In the genomic region with DNA sequence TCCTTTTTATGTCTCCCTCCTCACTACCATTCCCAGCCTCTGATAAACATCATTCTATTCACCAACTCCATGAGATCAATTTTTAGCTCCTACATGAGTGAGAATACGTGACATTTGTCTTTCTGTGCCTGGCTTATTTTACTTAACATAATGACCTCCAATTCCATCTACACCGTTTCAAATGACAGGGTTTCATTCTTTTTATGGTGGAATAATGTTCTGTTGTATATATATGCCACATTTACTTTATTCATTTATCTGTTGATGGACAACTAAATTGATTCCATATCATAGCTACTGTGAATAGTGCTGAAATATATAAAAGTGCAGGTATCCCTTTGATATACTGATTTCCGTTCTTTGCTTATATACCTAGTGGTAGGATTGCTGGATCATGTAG, we compare ENCODE assay signal across 27 cellular contexts.
"Had no signal": no experiment of that assay in that cellular context is flagged by ENCODE, and none has a peak within 500 bp of the region (broad histone marks: within the 10 kb centered on the region; RNA-seq: fewer than 3 reads in every experiment).

No MANE protein-coding gene starts in this region.

- H3K9me3 ChIP-seq: colonic mucosa, esophagus muscularis mucosa, esophagus squamous epithelium, gastrocnemius medialis, gastroesophageal sphincter, heart right ventricle had no signal

- H3K27ac ChIP-seq: colonic mucosa, coronary artery, dorsolateral prefrontal cortex, epithelial cell of prostate, esophagus muscularis mucosa, esophagus squamous epithelium, foreskin keratinocyte, gastrocnemius medialis, gastroesophageal sphincter, heart left ventricle, heart right ventricle had no signal

- DNase-seq: colonic mucosa; cortex of kidney; dermis blood vessel endothelial cell; dorsolateral prefrontal cortex; effector CD4-positive, alpha-beta T cell; effector CD8-positive, alpha-beta T cell; effector memory CD4-positive, alpha-beta T cell; effector memory CD8-positive, alpha-beta T cell; endodermal cell; erythroblast; esophagus squamous epithelium; foreskin fibroblast; foreskin keratinocyte; foreskin melanocyte; gastrocnemius medialis; glutamatergic neuron; head of caudate nucleus; heart left ventricle; heart right ventricle had no signal

- H3K4me1 ChIP-seq: colonic mucosa, esophagus muscularis mucosa, esophagus squamous epithelium, foreskin keratinocyte, gastrocnemius medialis, gastroesophageal sphincter, heart left ventricle, heart right ventricle had no signal

- ATAC-seq: effector memory CD8-positive, alpha-beta T cell; esophagus mucosa; foreskin keratinocyte; gastrocnemius medialis; gastroesophageal sphincter; heart left ventricle; heart right ventricle had no signal

- H3K27me3 ChIP-seq: colonic mucosa, esophagus muscularis mucosa, esophagus squamous epithelium, foreskin keratinocyte, gastrocnemius medialis, gastroesophageal sphincter, heart left ventricle, heart right ventricle had no signal

- FAIRE-seq: endometrium, endothelial cell of umbilical vein, frontal cortex had no signal

- H3K36me3 ChIP-seq: colonic mucosa, esophagus muscularis mucosa, esophagus squamous epithelium, gastrocnemius medialis, gastroesophageal sphincter, heart left ventricle, heart right ventricle had no signal

- H3K4me3 ChIP-seq: colonic mucosa, coronary artery, dorsolateral prefrontal cortex, esophagus muscularis mucosa, esophagus squamous epithelium, gastrocnemius medialis, gastroesophageal sphincter, heart left ventricle, heart right ventricle had no signal
